ENCODE assay signal across 4 cellular contexts in the genomic region with DNA sequence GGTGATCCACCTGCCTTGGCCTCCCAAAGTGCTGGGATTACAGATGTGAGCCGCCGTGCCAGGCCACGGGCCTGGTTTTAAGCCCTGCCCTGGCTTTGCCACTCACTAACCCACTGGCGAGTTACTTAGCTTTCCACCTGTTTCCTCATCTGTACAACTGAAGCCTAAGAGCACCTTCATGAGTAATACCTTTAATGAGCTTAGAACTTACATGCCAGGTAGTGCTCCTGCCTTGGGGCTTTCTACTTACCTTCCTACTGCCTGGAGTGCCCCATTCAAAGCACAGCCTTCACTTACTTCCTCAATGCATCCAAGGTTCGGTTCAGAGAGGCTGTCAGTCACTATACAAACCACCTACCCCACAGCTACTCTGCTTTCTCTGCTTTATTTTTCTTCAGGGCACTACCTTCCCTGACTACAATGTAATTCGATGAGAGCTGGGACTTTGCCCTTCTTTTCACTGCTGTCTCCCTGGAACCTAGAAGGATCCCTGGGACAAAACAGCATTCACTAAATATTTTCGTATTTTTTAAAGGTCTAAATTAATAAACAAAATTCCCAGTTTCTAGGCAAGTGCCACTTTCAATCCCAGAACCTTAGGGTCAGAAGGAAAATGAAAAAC.
TF ChIP-seq lines count a peak whose summit lies in the region.

No MANE protein-coding gene starts in this region.

TF ChIP-seq in SK-N-SH treated with all-trans-retinoic acid at 6 μM for 48 hours, 23 proteins besides CTCF, POLR2A, EP300 and RAD21 (continues in another document):
- TF ChIP-seq GLIS3 (CRISPR knock-in tag; IDR thresholded peaks at IDR 0.05), result no peak
- TF ChIP-seq, protein P1, sequence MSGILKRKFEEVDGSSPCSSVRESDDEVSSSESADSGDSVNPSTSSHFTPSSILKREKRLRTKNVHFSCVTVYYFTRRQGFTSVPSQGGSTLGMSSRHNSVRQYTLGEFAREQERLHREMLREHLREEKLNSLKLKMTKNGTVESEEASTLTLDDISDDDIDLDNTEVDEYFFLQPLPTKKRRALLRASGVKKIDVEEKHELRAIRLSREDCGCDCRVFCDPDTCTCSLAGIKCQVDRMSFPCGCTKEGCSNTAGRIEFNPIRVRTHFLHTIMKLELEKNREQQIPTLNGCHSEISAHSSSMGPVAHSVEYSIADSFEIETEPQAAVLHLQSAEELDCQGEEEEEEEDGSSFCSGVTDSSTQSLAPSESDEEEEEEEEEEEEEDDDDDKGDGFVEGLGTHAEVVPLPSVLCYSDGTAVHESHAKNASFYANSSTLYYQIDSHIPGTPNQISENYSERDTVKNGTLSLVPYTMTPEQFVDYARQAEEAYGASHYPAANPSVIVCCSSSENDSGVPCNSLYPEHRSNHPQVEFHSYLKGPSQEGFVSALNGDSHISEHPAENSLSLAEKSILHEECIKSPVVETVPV (CRISPR knock-in tag; IDR thresholded peaks at IDR 0.05), result no peak
- TF ChIP-seq ZC3H10 (CRISPR knock-in tag; IDR thresholded peaks at IDR 0.05), result no peak
- no peak for TF ChIP-seq ZNF565 (CRISPR knock-in tag; conservative IDR thresholded peaks at IDR 0.05; ENCODE audit: low read depth)
- TF ChIP-seq, protein P2, sequence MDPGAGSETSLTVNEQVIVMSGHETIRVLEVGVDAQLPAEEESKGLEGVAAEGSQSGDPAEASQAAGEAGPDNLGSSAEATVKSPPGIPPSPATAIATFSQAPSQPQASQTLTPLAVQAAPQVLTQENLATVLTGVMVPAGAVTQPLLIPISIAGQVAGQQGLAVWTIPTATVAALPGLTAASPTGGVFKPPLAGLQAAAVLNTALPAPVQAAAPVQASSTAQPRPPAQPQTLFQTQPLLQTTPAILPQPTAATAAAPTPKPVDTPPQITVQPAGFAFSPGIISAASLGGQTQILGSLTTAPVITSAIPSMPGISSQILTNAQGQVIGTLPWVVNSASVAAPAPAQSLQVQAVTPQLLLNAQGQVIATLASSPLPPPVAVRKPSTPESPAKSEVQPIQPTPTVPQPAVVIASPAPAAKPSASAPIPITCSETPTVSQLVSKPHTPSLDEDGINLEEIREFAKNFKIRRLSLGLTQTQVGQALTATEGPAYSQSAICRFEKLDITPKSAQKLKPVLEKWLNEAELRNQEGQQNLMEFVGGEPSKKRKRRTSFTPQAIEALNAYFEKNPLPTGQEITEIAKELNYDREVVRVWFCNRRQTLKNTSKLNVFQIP (CRISPR knock-in tag; IDR thresholded peaks at IDR 0.05; ENCODE audit: borderline replicate concordance, low read depth), result no peak
- TF ChIP-seq PPARA (CRISPR knock-in tag; IDR thresholded peaks at IDR 0.05; ENCODE audit: borderline replicate concordance), result no peak
- no peak for TF ChIP-seq CSDC2 (CRISPR knock-in tag; IDR thresholded peaks at IDR 0.05)
- no peak for TF ChIP-seq RARB (CRISPR knock-in tag; IDR thresholded peaks at IDR 0.05)
- no peak for TF ChIP-seq ARNTL (CRISPR knock-in tag; IDR thresholded peaks at IDR 0.05; ENCODE audit: borderline replicate concordance, low read depth)
- TF ChIP-seq ZFP3 (CRISPR knock-in tag; IDR thresholded peaks at IDR 0.05), result no peak
- no peak for TF ChIP-seq ZNF70 (CRISPR knock-in tag; IDR thresholded peaks at IDR 0.05)
- no peak for TF ChIP-seq TCF4 (CRISPR knock-in tag; IDR thresholded peaks at IDR 0.05; ENCODE audit: borderline replicate concordance)

TF ChIP-seq in SK-N-SH, 30 proteins besides CTCF, POLR2A, EP300 and RAD21 (continues in another document):
- TF ChIP-seq RFX5 (IDR thresholded peaks at IDR 0.05; ENCODE audit: low read length) (no peak), RCOR1 (IDR thresholded peaks at IDR 0.05; ENCODE audit: low read length) (no peak), RXRA (IDR thresholded peaks at IDR 0.05; ENCODE audit: borderline replicate concordance, low read depth) (no peak), MEF2A (IDR thresholded peaks at IDR 0.05; ENCODE audit: borderline replicate concordance, low read depth) (no peak), SMC3 (IDR thresholded peaks at IDR 0.05; ENCODE audit: low read depth, low read length) (no peak), GABPA (IDR thresholded peaks at IDR 0.05; ENCODE audit: low read depth) (no peak), FOSL2 (IDR thresholded peaks at IDR 0.05; ENCODE audit: borderline replicate concordance, low read depth) (no peak), NFIC (IDR thresholded peaks at IDR 0.05; ENCODE audit: borderline replicate concordance) (no peak), FOXJ3 (CRISPR knock-in tag; IDR thresholded peaks at IDR 0.05) (no peak), TAF1 (IDR thresholded peaks at IDR 0.05; ENCODE audit: borderline replicate concordance, low read depth, low read length) (no peak), TEAD4 (IDR thresholded peaks at IDR 0.05; ENCODE audit: borderline replicate concordance, insufficient read depth) (no peak), SIN3A (IDR thresholded peaks at IDR 0.05; ENCODE audit: borderline replicate concordance, low read depth, low read length) (no peak), POLR2AphosphoS5 (IDR thresholded peaks at IDR 0.05; ENCODE audit: low read depth, low read length) (no peak), JUND (IDR thresholded peaks at IDR 0.05) (no peak), FOXM1 (IDR thresholded peaks at IDR 0.05; ENCODE audit: low read depth) (no peak), YY1 (IDR thresholded peaks at IDR 0.05; ENCODE audit: low read depth) (no peak)
- TF ChIP-seq, protein P3, sequence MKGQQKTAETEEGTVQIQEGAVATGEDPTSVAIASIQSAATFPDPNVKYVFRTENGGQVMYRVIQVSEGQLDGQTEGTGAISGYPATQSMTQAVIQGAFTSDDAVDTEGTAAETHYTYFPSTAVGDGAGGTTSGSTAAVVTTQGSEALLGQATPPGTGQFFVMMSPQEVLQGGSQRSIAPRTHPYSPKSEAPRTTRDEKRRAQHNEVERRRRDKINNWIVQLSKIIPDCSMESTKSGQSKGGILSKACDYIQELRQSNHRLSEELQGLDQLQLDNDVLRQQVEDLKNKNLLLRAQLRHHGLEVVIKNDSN (IDR thresholded peaks at IDR 0.05; ENCODE audit: borderline replicate concordance, low read depth), result no peak
- TF ChIP-seq, protein P4, sequence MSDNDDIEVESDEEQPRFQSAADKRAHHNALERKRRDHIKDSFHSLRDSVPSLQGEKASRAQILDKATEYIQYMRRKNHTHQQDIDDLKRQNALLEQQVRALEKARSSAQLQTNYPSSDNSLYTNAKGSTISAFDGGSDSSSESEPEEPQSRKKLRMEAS (IDR thresholded peaks at IDR 0.05; ENCODE audit: low read depth), result no peak
- TF ChIP-seq, protein P5, sequence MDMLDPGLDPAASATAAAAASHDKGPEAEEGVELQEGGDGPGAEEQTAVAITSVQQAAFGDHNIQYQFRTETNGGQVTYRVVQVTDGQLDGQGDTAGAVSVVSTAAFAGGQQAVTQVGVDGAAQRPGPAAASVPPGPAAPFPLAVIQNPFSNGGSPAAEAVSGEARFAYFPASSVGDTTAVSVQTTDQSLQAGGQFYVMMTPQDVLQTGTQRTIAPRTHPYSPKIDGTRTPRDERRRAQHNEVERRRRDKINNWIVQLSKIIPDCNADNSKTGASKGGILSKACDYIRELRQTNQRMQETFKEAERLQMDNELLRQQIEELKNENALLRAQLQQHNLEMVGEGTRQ (IDR thresholded peaks at IDR 0.05; ENCODE audit: borderline replicate concordance, low read depth, low read length), result no peak

TF ChIP-seq in GM23338, 12 proteins besides CTCF, POLR2A, EP300 and RAD21 (continues in another document):
- TF ChIP-seq, protein P6, sequence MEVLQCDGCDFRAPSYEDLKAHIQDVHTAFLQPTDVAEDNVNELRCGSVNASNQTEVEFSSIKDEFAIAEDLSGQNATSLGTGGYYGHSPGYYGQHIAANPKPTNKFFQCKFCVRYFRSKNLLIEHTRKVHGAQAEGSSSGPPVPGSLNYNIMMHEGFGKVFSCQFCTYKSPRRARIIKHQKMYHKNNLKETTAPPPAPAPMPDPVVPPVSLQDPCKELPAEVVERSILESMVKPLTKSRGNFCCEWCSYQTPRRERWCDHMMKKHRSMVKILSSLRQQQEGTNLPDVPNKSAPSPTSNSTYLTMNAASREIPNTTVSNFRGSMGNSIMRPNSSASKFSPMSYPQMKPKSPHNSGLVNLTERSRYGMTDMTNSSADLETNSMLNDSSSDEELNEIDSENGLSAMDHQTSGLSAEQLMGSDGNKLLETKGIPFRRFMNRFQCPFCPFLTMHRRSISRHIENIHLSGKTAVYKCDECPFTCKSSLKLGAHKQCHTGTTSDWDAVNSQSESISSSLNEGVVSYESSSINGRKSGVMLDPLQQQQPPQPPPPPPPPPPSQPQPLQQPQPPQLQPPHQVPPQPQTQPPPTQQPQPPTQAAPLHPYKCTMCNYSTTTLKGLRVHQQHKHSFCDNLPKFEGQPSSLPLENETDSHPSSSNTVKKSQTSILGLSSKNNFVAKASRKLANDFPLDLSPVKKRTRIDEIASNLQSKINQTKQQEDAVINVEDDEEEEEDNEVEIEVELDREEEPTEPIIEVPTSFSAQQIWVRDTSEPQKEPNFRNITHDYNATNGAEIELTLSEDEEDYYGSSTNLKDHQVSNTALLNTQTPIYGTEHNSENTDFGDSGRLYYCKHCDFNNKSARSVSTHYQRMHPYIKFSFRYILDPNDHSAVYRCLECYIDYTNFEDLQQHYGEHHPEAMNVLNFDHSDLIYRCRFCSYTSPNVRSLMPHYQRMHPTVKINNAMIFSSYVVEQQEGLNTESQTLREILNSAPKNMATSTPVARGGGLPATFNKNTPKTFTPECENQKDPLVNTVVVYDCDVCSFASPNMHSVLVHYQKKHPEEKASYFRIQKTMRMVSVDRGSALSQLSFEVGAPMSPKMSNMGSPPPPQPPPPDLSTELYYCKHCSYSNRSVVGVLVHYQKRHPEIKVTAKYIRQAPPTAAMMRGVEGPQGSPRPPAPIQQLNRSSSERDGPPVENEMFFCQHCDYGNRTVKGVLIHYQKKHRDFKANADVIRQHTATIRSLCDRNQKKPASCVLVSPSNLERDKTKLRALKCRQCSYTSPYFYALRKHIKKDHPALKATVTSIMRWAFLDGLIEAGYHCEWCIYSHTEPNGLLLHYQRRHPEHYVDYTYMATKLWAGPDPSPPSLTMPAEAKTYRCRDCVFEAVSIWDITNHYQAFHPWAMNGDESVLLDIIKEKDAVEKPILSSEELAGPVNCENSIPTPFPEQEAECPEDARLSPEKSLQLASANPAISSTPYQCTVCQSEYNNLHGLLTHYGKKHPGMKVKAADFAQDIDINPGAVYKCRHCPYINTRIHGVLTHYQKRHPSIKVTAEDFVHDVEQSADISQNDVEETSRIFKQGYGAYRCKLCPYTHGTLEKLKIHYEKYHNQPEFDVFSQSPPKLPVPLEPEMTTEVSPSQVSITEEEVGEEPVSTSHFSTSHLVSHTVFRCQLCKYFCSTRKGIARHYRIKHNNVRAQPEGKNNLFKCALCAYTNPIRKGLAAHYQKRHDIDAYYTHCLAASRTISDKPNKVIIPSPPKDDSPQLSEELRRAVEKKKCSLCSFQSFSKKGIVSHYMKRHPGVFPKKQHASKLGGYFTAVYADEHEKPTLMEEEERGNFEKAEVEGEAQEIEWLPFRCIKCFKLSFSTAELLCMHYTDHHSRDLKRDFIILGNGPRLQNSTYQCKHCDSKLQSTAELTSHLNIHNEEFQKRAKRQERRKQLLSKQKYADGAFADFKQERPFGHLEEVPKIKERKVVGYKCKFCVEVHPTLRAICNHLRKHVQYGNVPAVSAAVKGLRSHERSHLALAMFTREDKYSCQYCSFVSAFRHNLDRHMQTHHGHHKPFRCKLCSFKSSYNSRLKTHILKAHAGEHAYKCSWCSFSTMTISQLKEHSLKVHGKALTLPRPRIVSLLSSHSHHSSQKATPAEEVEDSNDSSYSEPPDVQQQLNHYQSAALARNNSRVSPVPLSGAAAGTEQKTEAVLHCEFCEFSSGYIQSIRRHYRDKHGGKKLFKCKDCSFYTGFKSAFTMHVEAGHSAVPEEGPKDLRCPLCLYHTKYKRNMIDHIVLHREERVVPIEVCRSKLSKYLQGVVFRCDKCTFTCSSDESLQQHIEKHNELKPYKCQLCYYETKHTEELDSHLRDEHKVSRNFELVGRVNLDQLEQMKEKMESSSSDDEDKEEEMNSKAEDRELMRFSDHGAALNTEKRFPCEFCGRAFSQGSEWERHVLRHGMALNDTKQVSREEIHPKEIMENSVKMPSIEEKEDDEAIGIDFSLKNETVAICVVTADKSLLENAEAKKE (CRISPR knock-in tag; IDR thresholded peaks at IDR 0.05), result no peak

TF ChIP-seq in GM12878, 131 proteins besides CTCF, POLR2A, EP300 and RAD21:
- TF ChIP-seq SRF (IDR thresholded peaks at IDR 0.05; ENCODE audit: low read depth in 2 of 2, low read length in 2 of 2) (no peak), ESRRA (IDR thresholded peaks at IDR 0.05; ENCODE audit: low read length) (no peak), TBL1XR1 (IDR thresholded peaks at IDR 0.05; ENCODE audit: low read depth, low read length) (no peak), KLF5 (IDR thresholded peaks at IDR 0.05; ENCODE audit: partially characterized antibody) (no peak), POLR2AphosphoS5 (IDR thresholded peaks at IDR 0.05; ENCODE audit: low read length) (no peak), TCF7 (IDR thresholded peaks at IDR 0.05; ENCODE audit: borderline replicate concordance) (no peak), MTA3 (IDR thresholded peaks at IDR 0.05; ENCODE audit: borderline replicate concordance, low read length) (no peak)
- TF ChIP-seq, protein P4 (IDR thresholded peaks at IDR 0.05; ENCODE audit: low read depth, low read length), result no peak
- TF ChIP-seq, protein P7, sequence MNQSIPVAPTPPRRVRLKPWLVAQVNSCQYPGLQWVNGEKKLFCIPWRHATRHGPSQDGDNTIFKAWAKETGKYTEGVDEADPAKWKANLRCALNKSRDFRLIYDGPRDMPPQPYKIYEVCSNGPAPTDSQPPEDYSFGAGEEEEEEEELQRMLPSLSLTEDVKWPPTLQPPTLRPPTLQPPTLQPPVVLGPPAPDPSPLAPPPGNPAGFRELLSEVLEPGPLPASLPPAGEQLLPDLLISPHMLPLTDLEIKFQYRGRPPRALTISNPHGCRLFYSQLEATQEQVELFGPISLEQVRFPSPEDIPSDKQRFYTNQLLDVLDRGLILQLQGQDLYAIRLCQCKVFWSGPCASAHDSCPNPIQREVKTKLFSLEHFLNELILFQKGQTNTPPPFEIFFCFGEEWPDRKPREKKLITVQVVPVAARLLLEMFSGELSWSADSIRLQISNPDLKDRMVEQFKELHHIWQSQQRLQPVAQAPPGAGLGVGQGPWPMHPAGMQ (IDR thresholded peaks at IDR 0.05; ENCODE audit: borderline replicate concordance), result no peak
